ENCODE assay signal across 2 cellular contexts in the genomic region with DNA sequence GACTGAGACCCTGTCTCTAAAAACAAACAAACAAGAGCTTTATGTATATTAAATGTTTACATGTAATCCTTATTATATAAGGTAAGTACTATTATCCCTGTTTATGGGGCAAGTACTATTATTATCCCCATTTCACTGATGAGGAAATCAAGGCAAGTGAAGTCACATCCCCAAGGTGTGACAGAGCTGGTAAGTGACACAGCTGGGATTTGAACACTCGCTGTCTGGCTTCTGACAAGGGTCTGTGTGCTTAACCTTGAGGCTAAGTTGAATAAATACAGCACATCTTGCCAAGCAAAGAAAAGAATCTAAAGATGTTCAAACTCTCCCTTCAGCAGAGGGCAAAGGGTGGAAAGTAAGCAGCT.
TF ChIP-seq lines count a peak whose summit lies in the region.

No MANE protein-coding gene starts in this region.

TF ChIP-seq in GM23338, 12 proteins besides CTCF, POLR2A, EP300 and RAD21:
- TF ChIP-seq STAT1 (IDR thresholded peaks at IDR 0.05; ENCODE audit: unreplicated experiment) = no peak
- TF ChIP-seq JUNB (IDR thresholded peaks at IDR 0.05; ENCODE audit: unreplicated experiment) = no peak
- TF ChIP-seq ZNF114 (CRISPR knock-in tag; IDR thresholded peaks at IDR 0.05) = no peak
- no peak for TF ChIP-seq POLR2AphosphoS5 (IDR thresholded peaks at IDR 0.05; ENCODE audit: low read depth)
- TF ChIP-seq NANOG (IDR thresholded peaks at IDR 0.05; ENCODE audit: borderline replicate concordance) = no peak
- no peak for TF ChIP-seq EZH2 (IDR thresholded peaks at IDR 0.05; ENCODE audit: low read depth, unreplicated experiment)
- TF ChIP-seq ZNF331 (CRISPR knock-in tag; IDR thresholded peaks at IDR 0.05; ENCODE audit: low read depth) = no peak

TF ChIP-seq in K562, 482 proteins besides CTCF, POLR2A, EP300 and RAD21 (continues in another document):
- TF ChIP-seq CHD4 (IDR thresholded peaks at IDR 0.05; ENCODE audit: insufficient read depth, insufficient replicate concordance, low read depth, low read length, poor library complexity, severe bottlenecking) (peak; percentile 79), ZNF24 (IDR thresholded peaks at IDR 0.05) (no peak), DACH1 (IDR thresholded peaks at IDR 0.05; ENCODE audit: partially characterized antibody) (no peak), ELF2 (CRISPR knock-in tag; IDR thresholded peaks at IDR 0.05) (no peak; the same call in 1 of the 2 replicates), ZC3H4 (CRISPR knock-in tag; IDR thresholded peaks at IDR 0.05; ENCODE audit: borderline replicate concordance) (no peak), TOE1 (IDR thresholded peaks at IDR 0.05; ENCODE audit: borderline replicate concordance) (no peak), TOE1 (CRISPR knock-in tag; IDR thresholded peaks at IDR 0.05; ENCODE audit: borderline replicate concordance, low read depth) (no peak), ZBTB11 (CRISPR knock-in tag; IDR thresholded peaks at IDR 0.05) (no peak), ZNF75A (CRISPR knock-in tag; IDR thresholded peaks at IDR 0.05) (no peak), TAL1 (IDR thresholded peaks at IDR 0.05) (no peak), CHD2 (IDR thresholded peaks at IDR 0.05; ENCODE audit: low read depth, low read length) (no peak), STAT5B (CRISPR knock-in tag; IDR thresholded peaks at IDR 0.05) (0 out of 2 replicates have a peak, but pooled peaks have one; percentile 11), HDAC2 (IDR thresholded peaks at IDR 0.05) (peak; percentile 51; the same call in 1 of the 2 replicates), CBFA2T3 (IDR thresholded peaks at IDR 0.05) (no peak), MYNN (IDR thresholded peaks at IDR 0.05) (no peak), MYNN (CRISPR knock-in tag; IDR thresholded peaks at IDR 0.05) (no peak), ZNF512 (tag; IDR thresholded peaks at IDR 0.05) (no peak), CBX1 (IDR thresholded peaks at IDR 0.05; ENCODE audit: low read depth) (0 out of 2 replicates have a peak, but pooled peaks have one; percentile 48), MEF2A (IDR thresholded peaks at IDR 0.05; ENCODE audit: control insufficient read depth, low read depth, low read length) (no peak), TRIM24 (IDR thresholded peaks at IDR 0.05) (no peak), RNF219 (CRISPR knock-in tag; IDR thresholded peaks at IDR 0.05) (0 out of 2 replicates have a peak, but pooled peaks have one; percentile 60), ZNF124 (CRISPR knock-in tag; IDR thresholded peaks at IDR 0.05) (no peak), RBM25 (IDR thresholded peaks at IDR 0.05; ENCODE audit: low read depth, low read length, severe bottlenecking) (peak; percentile 57), PHTF2 (CRISPR knock-in tag; IDR thresholded peaks at IDR 0.05) (0 out of 2 replicates have a peak, but pooled peaks have one; percentile 35)
- TF ChIP-seq, protein P1, sequence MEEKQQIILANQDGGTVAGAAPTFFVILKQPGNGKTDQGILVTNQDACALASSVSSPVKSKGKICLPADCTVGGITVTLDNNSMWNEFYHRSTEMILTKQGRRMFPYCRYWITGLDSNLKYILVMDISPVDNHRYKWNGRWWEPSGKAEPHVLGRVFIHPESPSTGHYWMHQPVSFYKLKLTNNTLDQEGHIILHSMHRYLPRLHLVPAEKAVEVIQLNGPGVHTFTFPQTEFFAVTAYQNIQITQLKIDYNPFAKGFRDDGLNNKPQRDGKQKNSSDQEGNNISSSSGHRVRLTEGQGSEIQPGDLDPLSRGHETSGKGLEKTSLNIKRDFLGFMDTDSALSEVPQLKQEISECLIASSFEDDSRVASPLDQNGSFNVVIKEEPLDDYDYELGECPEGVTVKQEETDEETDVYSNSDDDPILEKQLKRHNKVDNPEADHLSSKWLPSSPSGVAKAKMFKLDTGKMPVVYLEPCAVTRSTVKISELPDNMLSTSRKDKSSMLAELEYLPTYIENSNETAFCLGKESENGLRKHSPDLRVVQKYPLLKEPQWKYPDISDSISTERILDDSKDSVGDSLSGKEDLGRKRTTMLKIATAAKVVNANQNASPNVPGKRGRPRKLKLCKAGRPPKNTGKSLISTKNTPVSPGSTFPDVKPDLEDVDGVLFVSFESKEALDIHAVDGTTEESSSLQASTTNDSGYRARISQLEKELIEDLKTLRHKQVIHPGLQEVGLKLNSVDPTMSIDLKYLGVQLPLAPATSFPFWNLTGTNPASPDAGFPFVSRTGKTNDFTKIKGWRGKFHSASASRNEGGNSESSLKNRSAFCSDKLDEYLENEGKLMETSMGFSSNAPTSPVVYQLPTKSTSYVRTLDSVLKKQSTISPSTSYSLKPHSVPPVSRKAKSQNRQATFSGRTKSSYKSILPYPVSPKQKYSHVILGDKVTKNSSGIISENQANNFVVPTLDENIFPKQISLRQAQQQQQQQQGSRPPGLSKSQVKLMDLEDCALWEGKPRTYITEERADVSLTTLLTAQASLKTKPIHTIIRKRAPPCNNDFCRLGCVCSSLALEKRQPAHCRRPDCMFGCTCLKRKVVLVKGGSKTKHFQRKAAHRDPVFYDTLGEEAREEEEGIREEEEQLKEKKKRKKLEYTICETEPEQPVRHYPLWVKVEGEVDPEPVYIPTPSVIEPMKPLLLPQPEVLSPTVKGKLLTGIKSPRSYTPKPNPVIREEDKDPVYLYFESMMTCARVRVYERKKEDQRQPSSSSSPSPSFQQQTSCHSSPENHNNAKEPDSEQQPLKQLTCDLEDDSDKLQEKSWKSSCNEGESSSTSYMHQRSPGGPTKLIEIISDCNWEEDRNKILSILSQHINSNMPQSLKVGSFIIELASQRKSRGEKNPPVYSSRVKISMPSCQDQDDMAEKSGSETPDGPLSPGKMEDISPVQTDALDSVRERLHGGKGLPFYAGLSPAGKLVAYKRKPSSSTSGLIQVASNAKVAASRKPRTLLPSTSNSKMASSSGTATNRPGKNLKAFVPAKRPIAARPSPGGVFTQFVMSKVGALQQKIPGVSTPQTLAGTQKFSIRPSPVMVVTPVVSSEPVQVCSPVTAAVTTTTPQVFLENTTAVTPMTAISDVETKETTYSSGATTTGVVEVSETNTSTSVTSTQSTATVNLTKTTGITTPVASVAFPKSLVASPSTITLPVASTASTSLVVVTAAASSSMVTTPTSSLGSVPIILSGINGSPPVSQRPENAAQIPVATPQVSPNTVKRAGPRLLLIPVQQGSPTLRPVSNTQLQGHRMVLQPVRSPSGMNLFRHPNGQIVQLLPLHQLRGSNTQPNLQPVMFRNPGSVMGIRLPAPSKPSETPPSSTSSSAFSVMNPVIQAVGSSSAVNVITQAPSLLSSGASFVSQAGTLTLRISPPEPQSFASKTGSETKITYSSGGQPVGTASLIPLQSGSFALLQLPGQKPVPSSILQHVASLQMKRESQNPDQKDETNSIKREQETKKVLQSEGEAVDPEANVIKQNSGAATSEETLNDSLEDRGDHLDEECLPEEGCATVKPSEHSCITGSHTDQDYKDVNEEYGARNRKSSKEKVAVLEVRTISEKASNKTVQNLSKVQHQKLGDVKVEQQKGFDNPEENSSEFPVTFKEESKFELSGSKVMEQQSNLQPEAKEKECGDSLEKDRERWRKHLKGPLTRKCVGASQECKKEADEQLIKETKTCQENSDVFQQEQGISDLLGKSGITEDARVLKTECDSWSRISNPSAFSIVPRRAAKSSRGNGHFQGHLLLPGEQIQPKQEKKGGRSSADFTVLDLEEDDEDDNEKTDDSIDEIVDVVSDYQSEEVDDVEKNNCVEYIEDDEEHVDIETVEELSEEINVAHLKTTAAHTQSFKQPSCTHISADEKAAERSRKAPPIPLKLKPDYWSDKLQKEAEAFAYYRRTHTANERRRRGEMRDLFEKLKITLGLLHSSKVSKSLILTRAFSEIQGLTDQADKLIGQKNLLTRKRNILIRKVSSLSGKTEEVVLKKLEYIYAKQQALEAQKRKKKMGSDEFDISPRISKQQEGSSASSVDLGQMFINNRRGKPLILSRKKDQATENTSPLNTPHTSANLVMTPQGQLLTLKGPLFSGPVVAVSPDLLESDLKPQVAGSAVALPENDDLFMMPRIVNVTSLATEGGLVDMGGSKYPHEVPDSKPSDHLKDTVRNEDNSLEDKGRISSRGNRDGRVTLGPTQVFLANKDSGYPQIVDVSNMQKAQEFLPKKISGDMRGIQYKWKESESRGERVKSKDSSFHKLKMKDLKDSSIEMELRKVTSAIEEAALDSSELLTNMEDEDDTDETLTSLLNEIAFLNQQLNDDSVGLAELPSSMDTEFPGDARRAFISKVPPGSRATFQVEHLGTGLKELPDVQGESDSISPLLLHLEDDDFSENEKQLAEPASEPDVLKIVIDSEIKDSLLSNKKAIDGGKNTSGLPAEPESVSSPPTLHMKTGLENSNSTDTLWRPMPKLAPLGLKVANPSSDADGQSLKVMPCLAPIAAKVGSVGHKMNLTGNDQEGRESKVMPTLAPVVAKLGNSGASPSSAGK (IDR thresholded peaks at IDR 0.05) = 0 out of 2 replicates have a peak, but pooled peaks have one; percentile 3
- TF ChIP-seq, protein P2, sequence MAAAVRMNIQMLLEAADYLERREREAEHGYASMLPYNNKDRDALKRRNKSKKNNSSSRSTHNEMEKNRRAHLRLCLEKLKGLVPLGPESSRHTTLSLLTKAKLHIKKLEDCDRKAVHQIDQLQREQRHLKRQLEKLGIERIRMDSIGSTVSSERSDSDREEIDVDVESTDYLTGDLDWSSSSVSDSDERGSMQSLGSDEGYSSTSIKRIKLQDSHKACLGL (CRISPR knock-in tag; IDR thresholded peaks at IDR 0.05; ENCODE audit: borderline replicate concordance, poor library complexity, severe bottlenecking) = no peak
- TF ChIP-seq, protein P3, sequence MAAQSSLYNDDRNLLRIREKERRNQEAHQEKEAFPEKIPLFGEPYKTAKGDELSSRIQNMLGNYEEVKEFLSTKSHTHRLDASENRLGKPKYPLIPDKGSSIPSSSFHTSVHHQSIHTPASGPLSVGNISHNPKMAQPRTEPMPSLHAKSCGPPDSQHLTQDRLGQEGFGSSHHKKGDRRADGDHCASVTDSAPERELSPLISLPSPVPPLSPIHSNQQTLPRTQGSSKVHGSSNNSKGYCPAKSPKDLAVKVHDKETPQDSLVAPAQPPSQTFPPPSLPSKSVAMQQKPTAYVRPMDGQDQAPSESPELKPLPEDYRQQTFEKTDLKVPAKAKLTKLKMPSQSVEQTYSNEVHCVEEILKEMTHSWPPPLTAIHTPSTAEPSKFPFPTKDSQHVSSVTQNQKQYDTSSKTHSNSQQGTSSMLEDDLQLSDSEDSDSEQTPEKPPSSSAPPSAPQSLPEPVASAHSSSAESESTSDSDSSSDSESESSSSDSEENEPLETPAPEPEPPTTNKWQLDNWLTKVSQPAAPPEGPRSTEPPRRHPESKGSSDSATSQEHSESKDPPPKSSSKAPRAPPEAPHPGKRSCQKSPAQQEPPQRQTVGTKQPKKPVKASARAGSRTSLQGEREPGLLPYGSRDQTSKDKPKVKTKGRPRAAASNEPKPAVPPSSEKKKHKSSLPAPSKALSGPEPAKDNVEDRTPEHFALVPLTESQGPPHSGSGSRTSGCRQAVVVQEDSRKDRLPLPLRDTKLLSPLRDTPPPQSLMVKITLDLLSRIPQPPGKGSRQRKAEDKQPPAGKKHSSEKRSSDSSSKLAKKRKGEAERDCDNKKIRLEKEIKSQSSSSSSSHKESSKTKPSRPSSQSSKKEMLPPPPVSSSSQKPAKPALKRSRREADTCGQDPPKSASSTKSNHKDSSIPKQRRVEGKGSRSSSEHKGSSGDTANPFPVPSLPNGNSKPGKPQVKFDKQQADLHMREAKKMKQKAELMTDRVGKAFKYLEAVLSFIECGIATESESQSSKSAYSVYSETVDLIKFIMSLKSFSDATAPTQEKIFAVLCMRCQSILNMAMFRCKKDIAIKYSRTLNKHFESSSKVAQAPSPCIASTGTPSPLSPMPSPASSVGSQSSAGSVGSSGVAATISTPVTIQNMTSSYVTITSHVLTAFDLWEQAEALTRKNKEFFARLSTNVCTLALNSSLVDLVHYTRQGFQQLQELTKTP (IDR thresholded peaks at IDR 0.05; ENCODE audit: low read depth in 1 of 2, partially characterized antibody in 2 of 2) = peak in 1 of 2 experiments; percentile 14
